Comparison of ENCODE assay signal across 2 cellular contexts in genomic region chr10:93673791-93674190, GRCh38.
A peak's percentile ranks its signal among the peaks of the same experiment; 100 is the strongest.
TF ChIP-seq lines count a peak whose summit lies in the region.

No MANE protein-coding gene starts in this region.

TF ChIP-seq in liver, 16 proteins besides CTCF, POLR2A, EP300 and RAD21 (continued from another document):
- TF ChIP-seq MAX (IDR thresholded peaks at IDR 0.05), result peak; percentile 17
- TF ChIP-seq REST (IDR thresholded peaks at IDR 0.05), result no peak
- TF ChIP-seq SP1 (IDR thresholded peaks at IDR 0.05), result no peak
- no peak for TF ChIP-seq ZBTB33 (IDR thresholded peaks at IDR 0.05)
- TF ChIP-seq RXRA (IDR thresholded peaks at IDR 0.05), result peak; percentile 29 to 34
- TF ChIP-seq FOXA1 (IDR thresholded peaks at IDR 0.05), result no peak
- TF ChIP-seq FOXA2 (IDR thresholded peaks at IDR 0.05), result no peak
- TF ChIP-seq ATF3 (IDR thresholded peaks at IDR 0.05), result no peak
- TF ChIP-seq GABPA (IDR thresholded peaks at IDR 0.05 in 1 of 2, conservative IDR thresholded peaks at IDR 0.05 in 1 of 2), result no peak
- TF ChIP-seq NR2F2 (IDR thresholded peaks at IDR 0.05), result no peak
- peak; percentile 77 for TF ChIP-seq HNF4A (conservative IDR thresholded peaks at IDR 0.05)
- peak; percentile 47 for TF ChIP-seq HNF4G (IDR thresholded peaks at IDR 0.05)
- TF ChIP-seq JUND (IDR thresholded peaks at IDR 0.05), result no peak
- no peak for TF ChIP-seq YY1 (IDR thresholded peaks at IDR 0.05)

TF ChIP-seq in HepG2, 621 proteins besides CTCF, POLR2A, EP300 and RAD21 (continued from another document):
- TF ChIP-seq ZNF687 (CRISPR knock-in tag; IDR thresholded peaks at IDR 0.05), result no peak
- no peak for TF ChIP-seq ATAD3A (CRISPR knock-in tag; IDR thresholded peaks at IDR 0.05)
- no peak for TF ChIP-seq ZNF740 (CRISPR knock-in tag; IDR thresholded peaks at IDR 0.05)
- no peak for TF ChIP-seq ZNF883 (CRISPR knock-in tag; IDR thresholded peaks at IDR 0.05; ENCODE audit: not compliant biosample characterization)
- TF ChIP-seq HNRNPH1 (optimal IDR thresholded peaks at IDR 0.05; ENCODE audit: low read depth, low read length), result no peak
- TF ChIP-seq REL (CRISPR knock-in tag; conservative IDR thresholded peaks at IDR 0.05), result no peak
- no peak for TF ChIP-seq FUBP1 (CRISPR knock-in tag; IDR thresholded peaks at IDR 0.05; ENCODE audit: borderline replicate concordance)
- no peak for TF ChIP-seq ZNF784 (CRISPR knock-in tag; IDR thresholded peaks at IDR 0.05; ENCODE audit: borderline replicate concordance)
